Comparison of ENCODE assay signal across 9 cellular contexts in the genomic region with DNA sequence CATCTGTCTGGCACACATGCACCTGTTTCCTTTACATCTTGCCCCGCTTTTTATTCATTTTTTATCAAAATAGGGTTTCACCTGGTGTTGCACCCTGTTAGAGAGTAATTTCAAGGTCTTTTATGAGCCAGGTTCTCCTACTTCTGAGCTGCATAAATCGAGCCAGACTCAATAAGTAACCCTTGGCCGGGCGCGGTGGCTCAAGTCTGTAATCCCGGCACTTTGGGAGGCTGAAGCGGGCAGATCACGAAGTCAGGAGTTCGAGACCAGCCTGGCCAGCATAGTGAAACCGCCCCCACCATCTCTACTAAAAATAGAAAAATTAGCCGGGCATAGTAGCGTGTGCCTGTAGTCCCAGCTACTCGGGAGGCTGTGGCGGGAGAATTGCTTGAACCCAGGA. TPM values are rescaled to one million over a fixed set of nuclear protein-coding genes. Genes with fewer than 3 reads are reported as not detected.
DNase-seq lines count a peak whose midpoint lies in the region; ATAC-seq and TF ChIP-seq lines count a peak whose summit lies in the region.
"Had no signal": no experiment of that assay in that cellular context is flagged by ENCODE, and none has a peak within 500 bp of the region (broad histone marks: within the 10 kb centered on the region; RNA-seq: fewer than 3 reads in every experiment).

No MANE protein-coding gene starts in this region.

- H3K27me3 Mint-ChIP-seq in Caco-2 (ENCODE audit: insufficient read depth, unreplicated experiment) (no peaks in the 10 kb centered on the region), osteocyte (ENCODE audit: unreplicated experiment) (no peaks in the 10 kb centered on the region)

- intact Hi-C loops in Caco-2 (cut with micrococcal nuclease; ENCODE audit: unreplicated experiment): loop anchor here (2.0 kb wide), 2 partner anchors 15 to 69 kb away; a partner anchor contains a TSS

- TF ChIP-seq POLR2A in Peyer's patch (IDR thresholded peaks at IDR 0.05): no peak
- TF ChIP-seq POLR2A in erythroblast (IDR thresholded peaks at IDR 0.05; ENCODE audit: low read length): no peak

- CTCF ChIA-PET in Caco-2 (lab: Charles Lee): no interaction called here

- H3K27ac ChIP-seq in Peyer's patch: peak overlapping the region; percentile 95 to 99 (median 99)

- ATAC-seq in HG02852 (IDR thresholded peaks at IDR 0.05; ENCODE audit: unreplicated experiment): no peak

- H3K4me1 ChIP-seq in Caco-2 (no peaks in the 10 kb centered on the region), Peyer's patch (peaks cover 0 to 13% (median 3%) of the 10 kb centered on the region in 4 donors)

- DNase-seq in Caco-2: no peak
- DNase-seq in Peyer's patch: no peak
- DNase-seq in epithelial cell of proximal tubule (ENCODE audit: low read depth): no peak
- DNase-seq in osteocyte (ENCODE audit: extremely low spot score, unreplicated experiment): no peak
- no peak for DNase-seq in erythroblast (lab: John Stamatoyannopoulos, UW)
- no peak for DNase-seq in iPS-NIHi11 (ENCODE audit: low spot score)
- no peak for DNase-seq in NK-92 treated with Interleukin-12 subunit alpha and Interleukin-12 subunit beta, amount 100 ng/mL, for 24 hours (lab: John Stamatoyannopoulos, UW)
- DNase-seq: NCI-H526 had no signal

- BruUV-seq in Caco-2 (replicated peaks; lab: Mats Ljungman, UMichigan): no TSS peak

- POLR2A ChIA-PET in Caco-2 (lab: Charles Lee): no interaction called here

- no peaks in the 10 kb centered on the region for H3K4me1 Mint-ChIP-seq in Caco-2 (ENCODE audit: low read depth, unreplicated experiment)
- peaks cover 14% of the 10 kb centered on the region for H3K4me1 Mint-ChIP-seq in osteocyte (ENCODE audit: unreplicated experiment)

- H3K36me3 Mint-ChIP-seq in Caco-2 (ENCODE audit: insufficient read depth, unreplicated experiment): peaks cover 12% of the 10 kb centered on the region
- H3K36me3 Mint-ChIP-seq in osteocyte (ENCODE audit: unreplicated experiment): no peaks in the 10 kb centered on the region

- H3K4me3 ChIP-seq in Caco-2 (ENCODE audit: low read depth, low read length) (peak overlapping the region; percentile 99), Peyer's patch (peak overlapping the region in 3 of 4 donors; percentile 76 to 100 (median 95)), epithelial cell of proximal tubule (ENCODE audit: low read depth, low read length) (peak overlapping the region; percentile 73)

- no peaks in the 10 kb centered on the region for H3K9me3 ChIP-seq in Caco-2
- no peaks in the 10 kb centered on the region for H3K9me3 ChIP-seq in Peyer's patch

- peak overlapping the region; percentile 100 for H3K27ac Mint-ChIP-seq in Caco-2 (ENCODE audit: unreplicated experiment)
- H3K27ac Mint-ChIP-seq in osteocyte (ENCODE audit: unreplicated experiment): peak overlapping the region; percentile 96

- H3K4me3 Mint-ChIP-seq in Caco-2 (ENCODE audit: unreplicated experiment): peak overlapping the region; percentile 96
- peak overlapping the region; percentile 83 for H3K4me3 Mint-ChIP-seq in osteocyte (ENCODE audit: unreplicated experiment)

- H3K27me3 ChIP-seq in Caco-2 (replicated peaks; ENCODE audit: control insufficient read depth, insufficient read depth, low read length) (no peaks in the 10 kb centered on the region), Peyer's patch (no peaks in the 10 kb centered on the region)

- no peak for TF ChIP-seq CTCF in Caco-2 (IDR thresholded peaks at IDR 0.05; ENCODE audit: insufficient read depth in 1 of 2, low read depth in 1 of 2, low read length in 1 of 2, severe bottlenecking in 1 of 2, unreplicated experiment in 1 of 2)
- TF ChIP-seq CTCF in Peyer's patch (IDR thresholded peaks at IDR 0.05): no peak
- no peak for TF ChIP-seq CTCF in epithelial cell of proximal tubule (conservative IDR thresholded peaks at IDR 0.05; ENCODE audit: low read depth, low read length)
- TF ChIP-seq CTCF in osteocyte (IDR thresholded peaks at IDR 0.05): no peak

- H3K36me3 ChIP-seq in Caco-2 (ENCODE audit: control insufficient read depth, insufficient read depth, low read length): no peaks in the 10 kb centered on the region
- no peaks in the 10 kb centered on the region for H3K36me3 ChIP-seq in Peyer's patch

- H3K9me3 Mint-ChIP-seq in Caco-2 (ENCODE audit: unreplicated experiment) (no peaks in the 10 kb centered on the region), osteocyte (ENCODE audit: unreplicated experiment) (no peaks in the 10 kb centered on the region)

RNA-seq across cellular contexts. Expression of a gene that starts 1.0 kb away (rescaled TPM):
- total RNA-seq in Caco-2 (2022) (57.9 and 71.3 TPM in 2 replicates), Peyer's patch (10 to 100 TPM in 2 of 4 donors, 1 to 10 TPM in 2; 4.0 to 65.2 (median 13.1) TPM), epithelial cell of proximal tubule (27.6 and 38.3 TPM in 2 replicates), osteocyte (28.2 and 32.9 TPM in 2 replicates)
